ENCODE assay signal across 24 cellular contexts in the genomic region with DNA sequence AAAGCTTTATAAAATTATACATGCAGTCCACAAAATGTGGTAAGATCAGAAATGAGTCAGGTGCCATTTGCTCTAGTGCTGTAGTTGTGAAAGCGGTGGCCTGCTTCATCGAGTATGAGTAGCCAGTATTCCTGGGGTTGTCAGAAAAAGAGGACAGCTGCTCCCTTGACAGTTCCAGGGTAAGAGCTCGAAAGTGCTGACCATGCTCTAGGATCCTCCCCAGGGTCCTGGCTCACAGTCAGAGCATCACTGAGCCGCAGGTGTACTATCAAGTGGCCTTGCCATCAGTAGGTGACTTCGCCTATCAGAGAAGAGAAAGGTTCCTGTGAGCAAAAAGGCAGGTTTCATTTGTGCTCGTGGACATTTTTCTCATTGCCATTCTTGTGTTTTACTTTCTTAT. TPM values are rescaled to one million over a fixed set of nuclear protein-coding genes. Genes with fewer than 3 reads are reported as not detected.
A peak's percentile ranks its signal among the peaks of the same experiment; 100 is the strongest.
DNase-seq lines count a peak whose midpoint lies in the region; ATAC-seq and TF ChIP-seq lines count a peak whose summit lies in the region.
"Had no signal": no experiment of that assay in that cellular context is flagged by ENCODE, and none has a peak within 500 bp of the region (broad histone marks: within the 10 kb centered on the region; RNA-seq: fewer than 3 reads in every experiment).

No MANE protein-coding gene starts in this region.

- DNase-seq in DMS79 treated with DMSO at 0.1 percent for 48 hours (lab: John Stamatoyannopoulos, UW) (peak; percentile 46), NCI-H345 (lab: John Stamatoyannopoulos, UW) (peak; percentile 87), cerebellum (ENCODE audit: low spot score) (peak; percentile 70), pons (ENCODE audit: low spot score) (peak; percentile 45), OCI-LY7 (ENCODE audit: low spot score) (no peak), left lung (no peak)
- DNase-seq: activated CD4-positive, alpha-beta T cell treated with anti-CD3 and anti-CD28 coated beads for 48 hours; activated naive CD4-positive, alpha-beta T cell treated with Interleukin-2 at 50 U/mL for 16 hours; activated T-cell treated with anti-CD3 and anti-CD28 coated beads, Interleukin-2, amount 50 U/mL, for 48 hours; amniotic stem cell; HCEC 1CT; heart right ventricle; midbrain; naive thymus-derived CD8-positive, alpha-beta T cell; NCI-H524 treated with DMSO at 0.1 percent for 48 hours; stimulated activated CD4-positive, alpha-beta T cell treated with anti-CD3 and anti-CD28 coated beads, Interleukin-4, amount 100 ng/mL, for 1 hour had no signal

- H3K4me1 ChIP-seq in OCI-LY7 (ENCODE audit: insufficient read depth, low read length, poor library complexity, severe bottlenecking) (no peaks in the 10 kb centered on the region), left lung (peaks cover 0 to 17% of the 10 kb centered on the region in 2 donors)

- POLR2A ChIA-PET in OCI-LY7 (lab: Charles Lee) = interaction anchor here (0.7 kb wide), 1 partner anchor 15 kb away, joined by 3 read pairs; no protein-coding TSS in a partner anchor

- no peak overlapping the region for H3K4me2 ChIP-seq in OCI-LY7 (ENCODE audit: low read length)

- no peaks in the 10 kb centered on the region for H3K27me3 ChIP-seq in left lung
- H3K27me3 ChIP-seq: heart right ventricle, right atrium auricular region had no signal

- CTCF ChIA-PET in OCI-LY7 (lab: Charles Lee; ENCODE audit: unreplicated experiment) = no interaction called here

- H3K36me3 ChIP-seq in OCI-LY7 (ENCODE audit: insufficient read depth, low read length) = no peaks in the 10 kb centered on the region
- H3K36me3 ChIP-seq in left lung = peaks cover 0 to 12% of the 10 kb centered on the region in 2 donors
- H3K36me3 ChIP-seq: thoracic aorta had no signal

- no peaks in the 10 kb centered on the region for H3K9me3 ChIP-seq in OCI-LY7 (ENCODE audit: low read length)
- no peaks in the 10 kb centered on the region for H3K9me3 ChIP-seq in left lung
- H3K9me3 ChIP-seq: heart right ventricle, right atrium auricular region, thoracic aorta had no signal

- BruUV-seq in OCI-LY7 (replicated peaks; lab: Mats Ljungman, UMichigan) = no TSS peak

- H3K27ac ChIP-seq in OCI-LY7 (ENCODE audit: low read depth, low read length, poor library complexity, severe bottlenecking) = no peak overlapping the region
- H3K27ac ChIP-seq in left lung = no peak overlapping the region
- H3K27ac ChIP-seq: C4-2B, heart right ventricle, right atrium auricular region, thoracic aorta had no signal

- TF ChIP-seq CTCF in OCI-LY7 (conservative IDR thresholded peaks at IDR 0.05; ENCODE audit: low read length) (no peak), left lung (IDR thresholded peaks at IDR 0.05) (no peak)

- no peaks in the 10 kb centered on the region for H3K79me2 ChIP-seq in OCI-LY7 (ENCODE audit: insufficient read depth, low read depth, low read length)

- no peak overlapping the region for H2AFZ ChIP-seq in OCI-LY7 (ENCODE audit: low read length)

- H4K20me1 ChIP-seq in OCI-LY7 (ENCODE audit: insufficient read depth, low read length) = no peaks in the 10 kb centered on the region

- no peaks in the 10 kb centered on the region for H3K9me2 ChIP-seq in OCI-LY7 (ENCODE audit: insufficient read depth, low read length)

- H3K4me3 ChIP-seq in OCI-LY7 (ENCODE audit: low read depth, low read length, poor library complexity, severe bottlenecking) (no peak overlapping the region), left lung (no peak overlapping the region)
- H3K4me3 ChIP-seq: right atrium auricular region, thoracic aorta had no signal

- ATAC-seq in left lung (no peak), HG02938 (IDR thresholded peaks at IDR 0.05; ENCODE audit: unreplicated experiment) (no peak), GM18861 (IDR thresholded peaks at IDR 0.05; ENCODE audit: unreplicated experiment) (no peak)
- ATAC-seq: heart right ventricle; HepG2; left lobe of liver; naive thymus-derived CD8-positive, alpha-beta T cell; stimulated activated memory B cell treated with anti-CD40 and anti-IgM and Interleukin-4, amounts not matched to agents 10 μg/mL and 1 μg/mL and 100 μg/mL, for 72 hours had no signal

- intact Hi-C loops in OCI-LY7 (cut with micrococcal nuclease; ENCODE audit: unreplicated experiment) (no loop called here), left lung (cut with DNase I) (no loop called here)

RNA-seq across cellular contexts. Expression of a gene that starts 3.6 kb away (rescaled TPM):
- total RNA-seq in cerebellum = 535 TPM
- total RNA-seq in OCI-LY7 (2014; rRNA removed; shearing (Covaris generic)) = 0.08 TPM in 1 of 2 replicates, not detected in the other
- total RNA-seq in OCI-LY7 (2022) = 0.26 and 0.82 TPM in 2 replicates
- total RNA-seq in left lung = 10 to 100 TPM; 24.7 to 26.1 TPM

Comparison
In these comparisons a context has a peak if more than half of its experiments do, and no peak if none do; other contexts are left out.
1. DNase-seq: peak in DMS79 treated with DMSO at 0.1 percent for 48 hours (single experiment), NCI-H345 (single experiment), cerebellum (single experiment) and pons (single experiment); none in OCI-LY7 (single experiment) and left lung (0 of 2).
2. RNA of a gene that starts 3.6 kb away (total RNA-seq): 535 TPM in cerebellum (single experiment); 24.7 to 26.1 TPM in left lung and 0.08 to 0.82 TPM in OCI-LY7; every median in the first group is over 10 times any median in the second.